14 cellular contexts compared by ENCODE assay signal in the genomic region with DNA sequence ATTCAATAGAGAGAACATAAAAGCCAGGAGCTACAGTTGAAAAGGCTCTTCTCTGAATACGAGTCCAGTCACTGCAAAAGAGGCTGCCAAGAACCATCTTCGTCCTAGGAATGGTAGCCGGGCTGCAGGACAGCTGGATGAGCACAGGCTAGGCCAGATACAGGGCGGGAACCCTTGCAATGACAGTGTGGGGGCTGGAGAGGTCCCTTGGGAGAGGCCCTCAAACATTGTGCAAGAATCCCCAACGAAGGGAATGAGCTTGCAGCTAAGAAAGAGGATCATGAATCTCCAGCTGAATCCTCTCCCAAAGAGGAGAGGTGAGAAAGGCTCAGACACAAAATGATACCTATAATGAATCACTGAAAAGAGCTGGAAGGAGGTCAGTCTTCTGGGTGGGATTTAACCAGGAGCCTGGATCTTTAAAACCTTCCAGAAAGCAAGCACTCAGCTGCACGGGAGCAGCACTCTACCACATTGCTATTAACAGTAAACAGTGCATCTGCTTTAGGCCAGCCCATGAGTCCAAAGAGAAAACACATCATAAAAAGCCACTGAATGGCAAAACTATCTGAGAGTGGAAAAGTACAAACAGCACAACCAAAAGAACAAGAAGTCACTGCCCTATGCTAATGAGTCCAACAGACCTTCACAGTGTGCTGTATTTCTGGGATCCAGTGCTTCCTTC.
DNase-seq lines count a peak whose midpoint lies in the region; ATAC-seq and TF ChIP-seq lines count a peak whose summit lies in the region.
"Had no signal": no experiment of that assay in that cellular context is flagged by ENCODE, and none has a peak within 500 bp of the region (broad histone marks: within the 10 kb centered on the region; RNA-seq: fewer than 3 reads in every experiment).

No MANE protein-coding gene starts in this region.

- no peak overlapping the region for H3K4me2 ChIP-seq in neuronal stem cell (ENCODE audit: insufficient read depth, low read length, poor library complexity, severe bottlenecking)

- H2BK5ac ChIP-seq in neuronal stem cell (ENCODE audit: low read length): no peak overlapping the region

- H3K4me3 ChIP-seq in adrenal gland: no peak overlapping the region
- H3K4me3 ChIP-seq in left ventricle myocardium inferior: no peak overlapping the region
- no peak overlapping the region for H3K4me3 ChIP-seq in neuronal stem cell (ENCODE audit: low read length in 2 of 2)

- no peak overlapping the region for H3K9ac ChIP-seq in neuronal stem cell (ENCODE audit: low read depth, low read length, poor library complexity)

- H2AK5ac ChIP-seq in neuronal stem cell (ENCODE audit: low read depth, low read length): no peak overlapping the region

- intact Hi-C loops in adrenal gland (cut with DNase I) (no loop called here), left ventricle myocardium inferior (cut with micrococcal nuclease) (no loop called here), posterior vena cava (cut with DNase I) (no loop called here)

- H3K4me1 ChIP-seq in adrenal gland (replicated peaks in 1 of 2) (peaks cover 27 to 51% of the 10 kb centered on the region in 2 donors), left ventricle myocardium inferior (peaks cover 56% of the 10 kb centered on the region), neuronal stem cell (ENCODE audit: control insufficient read depth in 2 of 2, insufficient read depth in 1 of 2, low read depth in 1 of 2, low read length in 2 of 2) (no peaks in the 10 kb centered on the region)

- no peaks in the 10 kb centered on the region for H3K36me3 Mint-ChIP-seq in natural killer cell treated with Interleukin-12 subunit alpha and Interleukin-12 subunit beta and Interleukin-15 and Interleukin-18, amount 100 ng/mL, for 72 hours

- no peak overlapping the region for H4K91ac ChIP-seq in neuronal stem cell (ENCODE audit: low read depth, low read length, poor library complexity)

- no peaks in the 10 kb centered on the region for H3K9me3 Mint-ChIP-seq in natural killer cell treated with Interleukin-12 subunit alpha and Interleukin-12 subunit beta and Interleukin-15 and Interleukin-18, amount 100 ng/mL, for 72 hours

- peak overlapping the region in 4 of 5 donors; percentile 54 to 78 (median 76) for H3K27ac ChIP-seq in adrenal gland
- H3K27ac ChIP-seq in left ventricle myocardium inferior (replicated peaks): peak overlapping the region; percentile 75
- H3K27ac ChIP-seq in neuronal stem cell (replicated peaks; ENCODE audit: low read length): no peak overlapping the region
- H3K27ac ChIP-seq: WERI-Rb-1 had no signal

- no peak overlapping the region for H2BK15ac ChIP-seq in neuronal stem cell (ENCODE audit: low read length)

- H2BK120ac ChIP-seq in neuronal stem cell (ENCODE audit: low read depth, low read length): no peak overlapping the region

- H3K4me3 Mint-ChIP-seq in natural killer cell treated with Interleukin-12 subunit alpha and Interleukin-12 subunit beta and Interleukin-15 and Interleukin-18, amount 100 ng/mL, for 72 hours: no peak overlapping the region

- H3K18ac ChIP-seq in neuronal stem cell (ENCODE audit: low read length): no peak overlapping the region

- H3K9me3 ChIP-seq in adrenal gland (replicated peaks in 1 of 3) (no peaks in the 10 kb centered on the region), left ventricle myocardium inferior (replicated peaks) (no peaks in the 10 kb centered on the region), neuronal stem cell (replicated peaks in 1 of 2; ENCODE audit: control insufficient read depth in 2 of 2, insufficient read depth in 1 of 2, low read depth in 1 of 2, low read length in 2 of 2) (no peaks in the 10 kb centered on the region)

- peak in 1 of 2 donors; percentile 14 for TF ChIP-seq POLR2A in adrenal gland (IDR thresholded peaks at IDR 0.05)

- no peak overlapping the region for H4K8ac ChIP-seq in neuronal stem cell (ENCODE audit: low read depth, low read length)

- 62 to 80% (median 70%) methylated on average over 6 of the region's 6 CpGs for WGBS in adrenal gland, 4 donors
- no CpG with 5 or more reads among the region's 6 CpGs for WGBS in neuronal stem cell (ENCODE audit: extremely low coverage in 2 of 2, insufficient read length in 2 of 2, insufficient replicate concordance in 1 of 2), 2 donors

- H3K14ac ChIP-seq in neuronal stem cell (ENCODE audit: low read length): no peak overlapping the region

- H3K27ac Mint-ChIP-seq in natural killer cell treated with Interleukin-12 subunit alpha and Interleukin-12 subunit beta and Interleukin-15 and Interleukin-18, amount 100 ng/mL, for 72 hours: no peak overlapping the region

- H2AFZ ChIP-seq in neuronal stem cell (ENCODE audit: low read length): no peak overlapping the region

- H3K79me1 ChIP-seq in neuronal stem cell (ENCODE audit: low read depth, low read length): no peaks in the 10 kb centered on the region

- H3K36me3 ChIP-seq in adrenal gland (replicated peaks in 1 of 2) (peaks cover 0 to 53% of the 10 kb centered on the region in 2 donors), left ventricle myocardium inferior (peaks cover 58% of the 10 kb centered on the region), neuronal stem cell (replicated peaks in 1 of 2; ENCODE audit: control insufficient read depth in 2 of 2, insufficient read depth in 2 of 2, low read length in 2 of 2) (peaks cover 31 to 39% of the 10 kb centered on the region in 2 donors)
- H3K36me3 ChIP-seq: WERI-Rb-1 had no signal

- TF ChIP-seq CTCF in adrenal gland (IDR thresholded peaks at IDR 0.05): no peak
- TF ChIP-seq CTCF in left ventricle myocardium inferior (IDR thresholded peaks at IDR 0.05; ENCODE audit: borderline replicate concordance): no peak

- H3K27me3 ChIP-seq in adrenal gland (no peaks in the 10 kb centered on the region), left ventricle myocardium inferior (ENCODE audit: low read depth) (no peaks in the 10 kb centered on the region), neuronal stem cell (ENCODE audit: control insufficient read depth in 3 of 3, insufficient read depth in 3 of 3, low read depth in 1 of 3, low read length in 3 of 3) (no peaks in the 10 kb centered on the region)

- H3K4me1 Mint-ChIP-seq in natural killer cell treated with Interleukin-12 subunit alpha and Interleukin-12 subunit beta and Interleukin-15 and Interleukin-18, amount 100 ng/mL, for 72 hours (ENCODE audit: low read depth in 2 of 2): no peaks in the 10 kb centered on the region

- H2BK12ac ChIP-seq in neuronal stem cell (ENCODE audit: low read length): no peak overlapping the region

- peak; percentile 59 for DNase-seq in AG20443 (ENCODE audit: low spot score)
- peak in 6 of 7 donors; percentile 23 to 71 (median 36) for DNase-seq in adrenal gland
- peak; percentile 47 for DNase-seq in left ventricle myocardium inferior
- DNase-seq in posterior vena cava (ENCODE audit: low spot score): peak; percentile 84
- DNase-seq in neuronal stem cell (ENCODE audit: low spot score): no peak
- DNase-seq in stimulated activated CD4-positive, alpha-beta T cell treated with anti-CD3 and anti-CD28 coated beads, Interleukin-2, amount 100 ng/mL, for 48 hours: no peak
- no peak for DNase-seq in RKO (ENCODE audit: low spot score)
- no peak for DNase-seq in natural killer cell treated with Interleukin-12 subunit alpha and Interleukin-12 subunit beta and Interleukin-15 and Interleukin-18, amount 100 ng/mL, for 72 hours (ENCODE audit: low spot score)
- DNase-seq: activated T-cell treated with anti-CD3 and anti-CD28 coated beads, Interleukin-2, amount 50 U/mL, for 1 hour; AML-193; caudate nucleus; KBM-7; NCI-H446 treated with DMSO at 0.1 percent for 48 hours; WERI-Rb-1 had no signal

- H3K4ac ChIP-seq in neuronal stem cell (ENCODE audit: low read length): no peak overlapping the region

- no peak overlapping the region for H3K23ac ChIP-seq in neuronal stem cell (ENCODE audit: low read depth, low read length, poor library complexity)

- H3K27me3 Mint-ChIP-seq in natural killer cell treated with Interleukin-12 subunit alpha and Interleukin-12 subunit beta and Interleukin-15 and Interleukin-18, amount 100 ng/mL, for 72 hours: peaks cover 0 to 6% of the 10 kb centered on the region in 2 donors

- no peak for ATAC-seq in natural killer cell treated with Interleukin-12 subunit alpha and Interleukin-12 subunit beta and Interleukin-15 and Interleukin-18, amount 100 ng/mL, for 72 hours

Comparison
In these comparisons a context has a peak if more than half of its experiments do, and no peak if none do; other contexts are left out.
1. DNase-seq: peak in AG20443 (single experiment), adrenal gland (6 of 7), left ventricle myocardium inferior (single experiment) and posterior vena cava (single experiment); none in neuronal stem cell (single experiment), stimulated activated CD4-positive, alpha-beta T cell treated with anti-CD3 and anti-CD28 coated beads, Interleukin-2, amount 100 ng/mL, for 48 hours (0 of 2), RKO (single experiment) and natural killer cell treated with Interleukin-12 subunit alpha and Interleukin-12 subunit beta and Interleukin-15 and Interleukin-18, amount 100 ng/mL, for 72 hours (single experiment).